20 cellular contexts compared by ENCODE assay signal in the genomic region with DNA sequence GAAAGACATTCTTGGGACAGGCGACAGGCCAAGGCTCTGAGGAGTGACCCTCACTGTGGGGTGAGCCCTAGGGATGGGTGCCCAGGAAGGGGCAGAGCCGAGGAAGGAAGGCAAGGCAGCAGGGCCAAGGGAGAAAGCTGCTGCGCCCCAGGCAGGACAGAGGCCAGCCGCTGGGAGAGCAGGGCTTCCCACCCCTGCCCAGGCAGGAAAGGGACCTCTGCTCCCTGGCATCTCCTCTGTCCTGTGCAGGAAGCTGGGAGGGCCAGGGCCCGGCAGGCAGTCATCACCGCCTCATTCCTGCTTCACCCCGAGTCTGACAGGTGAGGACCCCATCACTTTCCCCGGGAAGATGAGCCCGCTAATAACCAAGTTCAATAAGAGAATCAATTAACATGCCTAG.
"Had no signal": no experiment of that assay in that cellular context is flagged by ENCODE, and none has a peak within 500 bp of the region (broad histone marks: within the 10 kb centered on the region; RNA-seq: fewer than 3 reads in every experiment).

No MANE protein-coding gene starts in this region.

- ATAC-seq: gastrocnemius medialis, left cardiac atrium, left lung, left ventricle myocardium superior, lower lobe of right lung, mucosa of descending colon had no signal

- H3K4me3 ChIP-seq: coronary artery, dorsolateral prefrontal cortex, esophagus muscularis mucosa, gastrocnemius medialis, heart right ventricle, left lung, lower lobe of right lung, mucosa of descending colon had no signal

- H3K27ac ChIP-seq: coronary artery, dorsolateral prefrontal cortex, esophagus muscularis mucosa, gastrocnemius medialis, heart right ventricle, left lung, lower lobe of right lung had no signal

- DNase-seq: dermis blood vessel endothelial cell; dorsolateral prefrontal cortex; effector CD4-positive, alpha-beta T cell; effector memory CD4-positive, alpha-beta T cell; foreskin fibroblast; foreskin melanocyte; gastrocnemius medialis; glutamatergic neuron; head of caudate nucleus; heart right ventricle; hippocampal formation; left cardiac atrium; left lung; left ventricle myocardium superior; lower lobe of right lung; mesenchymal stem cell; mucosa of descending colon; naive B cell had no signal

- H3K36me3 ChIP-seq: esophagus muscularis mucosa, gastrocnemius medialis, heart right ventricle, left lung, lower lobe of right lung had no signal

- H3K4me1 ChIP-seq: esophagus muscularis mucosa, gastrocnemius medialis, heart right ventricle, left lung, lower lobe of right lung had no signal

- H3K9me3 ChIP-seq: esophagus muscularis mucosa, gastrocnemius medialis, heart right ventricle, left lung, lower lobe of right lung, mucosa of descending colon had no signal
